In the genomic region with DNA sequence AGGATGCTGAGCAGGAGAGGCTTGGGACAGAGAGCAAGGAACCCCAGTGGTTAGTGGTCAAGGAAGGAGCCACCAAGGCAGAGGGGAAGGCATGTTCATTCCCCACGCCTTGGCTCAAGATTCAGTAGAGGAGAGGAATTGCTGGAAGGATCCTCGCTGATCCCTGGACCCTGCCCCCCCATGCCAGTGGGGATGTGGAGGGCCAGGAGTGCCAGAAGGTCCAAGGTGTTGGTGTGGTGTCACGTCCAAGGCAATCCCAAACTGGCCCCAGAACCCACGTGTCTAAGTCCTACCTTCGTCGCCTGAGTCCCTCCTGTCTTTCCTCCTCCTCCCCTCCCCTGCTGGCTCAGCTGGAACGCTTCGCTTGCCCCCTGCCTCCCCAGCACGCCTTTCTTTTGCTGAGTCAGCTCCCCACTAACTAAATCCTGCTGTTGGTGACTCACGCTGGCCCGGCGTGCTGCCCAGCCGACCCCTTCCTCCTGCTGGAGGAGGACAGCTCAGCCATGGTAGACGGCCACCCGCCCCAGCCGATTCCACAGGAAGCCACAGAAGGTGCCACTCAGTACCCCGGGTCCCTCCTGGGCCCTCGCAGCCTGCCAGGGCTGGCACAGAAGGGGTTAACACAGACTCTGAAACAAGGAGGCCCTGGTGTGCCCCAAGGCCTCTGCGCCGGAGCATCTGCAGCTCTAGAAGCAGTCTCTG, we compare ENCODE assay signal across 11 cellular contexts.
DNase-seq lines count a peak whose midpoint lies in the region; TF ChIP-seq lines count a peak whose summit lies in the region.
"Had no signal": no experiment of that assay in that cellular context is flagged by ENCODE, and none has a peak within 500 bp of the region (broad histone marks: within the 10 kb centered on the region; RNA-seq: fewer than 3 reads in every experiment).

No MANE protein-coding gene starts in this region.

- peak; percentile 35 for DNase-seq in activated CD8-positive, alpha-beta memory T cell treated with anti-CD3 and anti-CD28 coated beads, Interleukin-2, amount 50 U/mL, for 48 hours
- DNase-seq in activated CD8-positive, alpha-beta memory T cell treated with anti-CD3 and anti-CD28 coated beads for 24 hours: no peak
- DNase-seq in astrocyte of the spinal cord (ENCODE audit: low read depth, low spot score) (peak; percentile 96), kidney tubule cell (ENCODE audit: low spot score) (peak; percentile 87), tibial artery (peak; percentile 15 to 67), NCI-H774 (lab: John Stamatoyannopoulos, UW) (no peak), putamen (ENCODE audit: low spot score) (no peak)
- DNase-seq in effector CD4-positive, alpha-beta T cell: no peak
- DNase-seq: activated CD4-positive, alpha-beta T cell treated with anti-CD3 and anti-CD28 coated beads for 1 hour; naive B cell; NCI-H226 had no signal

- in situ Hi-C loops in astrocyte of the spinal cord (cut with HindIII; ENCODE audit: low sequenced_read_pairs): no loop called here

- peaks cover 0 to 19% (median 10%) of the 10 kb centered on the region in 4 donors for H3K4me1 ChIP-seq in tibial artery

- H3K9me3 ChIP-seq in tibial artery: no peaks in the 10 kb centered on the region

- intact Hi-C loops in tibial artery (cut with DNase I; ENCODE audit: low total_unique reads): loop anchor here (10.0 kb wide), 1 partner anchor 201 kb away; no protein-coding TSS in a partner anchor

- TF ChIP-seq CTCF in astrocyte of the spinal cord (IDR thresholded peaks at IDR 0.05; ENCODE audit: low read depth, low read length): peak; percentile 22
- no peak for TF ChIP-seq CTCF in tibial artery (IDR thresholded peaks at IDR 0.05)

- H3K4me3 ChIP-seq in astrocyte of the spinal cord (ENCODE audit: low read depth, low read length) (no peak overlapping the region), tibial artery (no peak overlapping the region)

- H3K27ac ChIP-seq in tibial artery: no peak overlapping the region

- H3K27me3 ChIP-seq in tibial artery: no peaks in the 10 kb centered on the region

- no peaks in the 10 kb centered on the region for H3K36me3 ChIP-seq in tibial artery

Comparison
In these comparisons a context has a peak if more than half of its experiments do, and no peak if none do; other contexts are left out.
1. DNase-seq: peak in activated CD8-positive, alpha-beta memory T cell treated with anti-CD3 and anti-CD28 coated beads, Interleukin-2, amount 50 U/mL, for 48 hours (single experiment), astrocyte of the spinal cord (single experiment), kidney tubule cell (single experiment) and tibial artery (2 of 2); none in activated CD8-positive, alpha-beta memory T cell treated with anti-CD3 and anti-CD28 coated beads for 24 hours (single experiment), NCI-H774 (single experiment), putamen (single experiment) and effector CD4-positive, alpha-beta T cell (single experiment).